24 cellular contexts compared by ENCODE assay signal in the genomic region with DNA sequence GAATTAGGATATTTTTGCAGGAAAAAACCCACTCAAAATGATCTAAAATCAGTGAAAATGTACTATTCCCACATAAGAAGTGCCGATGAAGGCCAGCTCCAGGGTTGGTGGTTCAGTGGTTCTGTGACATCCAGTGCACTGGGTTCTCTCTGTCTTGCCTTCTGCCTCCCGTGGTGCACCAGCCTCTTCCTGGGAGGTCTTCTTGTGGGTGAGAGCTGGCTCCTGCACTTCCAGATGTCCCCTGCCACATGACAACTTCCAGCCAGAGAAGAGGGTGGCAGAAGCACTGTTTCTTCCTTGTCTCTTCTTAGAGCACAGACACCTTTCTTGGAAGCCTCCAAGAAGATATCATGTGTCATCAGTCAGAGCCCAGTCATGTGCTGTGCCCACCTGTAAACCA.
"Had no signal": no experiment of that assay in that cellular context is flagged by ENCODE, and none has a peak within 500 bp of the region (broad histone marks: within the 10 kb centered on the region; RNA-seq: fewer than 3 reads in every experiment).

No MANE protein-coding gene starts in this region.

- H3K4me3 ChIP-seq: colonic mucosa, esophagus squamous epithelium, gastrocnemius medialis, heart right ventricle, left lung, lower lobe of right lung, mucosa of descending colon had no signal

- H3K4me1 ChIP-seq: colonic mucosa, esophagus squamous epithelium, gastrocnemius medialis, heart right ventricle, left lung, lower lobe of right lung had no signal

- H3K9me3 ChIP-seq: colonic mucosa, esophagus squamous epithelium, gastrocnemius medialis, heart right ventricle, left lung, lower lobe of right lung, mucosa of descending colon had no signal

- H3K36me3 ChIP-seq: colonic mucosa, gastrocnemius medialis had no signal

- H3K4me3 Mint-ChIP-seq: dendritic cell treated with granulocyte-macrophage colony-stimulating factor and Interleukin-4, amounts not matched to agents 40 ng/mL and 50 ng/mL, for 4 days; effector memory CD8-positive, alpha-beta T cell; endodermal cell; mesothelial cell of epicardium had no signal

- DNase-seq: colonic mucosa; cortex of kidney; effector CD8-positive, alpha-beta T cell; effector memory CD8-positive, alpha-beta T cell; endodermal cell; erythroblast; esophagus squamous epithelium; foreskin fibroblast; foreskin melanocyte; gastrocnemius medialis; glutamatergic neuron; head of caudate nucleus; heart right ventricle; hippocampal formation; left cardiac atrium; left lung; left ventricle myocardium superior; lower lobe of right lung; mesenchymal stem cell; mucosa of descending colon had no signal

- H3K4me1 Mint-ChIP-seq: endodermal cell had no signal

- H3K27ac Mint-ChIP-seq: dendritic cell treated with granulocyte-macrophage colony-stimulating factor and Interleukin-4, amounts not matched to agents 40 ng/mL and 50 ng/mL, for 4 days; effector memory CD8-positive, alpha-beta T cell; endodermal cell; mesothelial cell of epicardium had no signal

- H3K27ac ChIP-seq: colonic mucosa, epithelial cell of prostate, esophagus squamous epithelium, gastrocnemius medialis, heart right ventricle, left lung, lower lobe of right lung had no signal

- ATAC-seq: effector memory CD8-positive, alpha-beta T cell; esophagus mucosa; gastrocnemius medialis; heart right ventricle; left cardiac atrium; left lung; left ventricle myocardium superior; lower lobe of right lung; mucosa of descending colon had no signal

- H3K9me3 Mint-ChIP-seq: dendritic cell treated with granulocyte-macrophage colony-stimulating factor and Interleukin-4, amounts not matched to agents 40 ng/mL and 50 ng/mL, for 4 days; effector memory CD8-positive, alpha-beta T cell; endodermal cell; mesothelial cell of epicardium had no signal
